ENCODE assay signal across 10 cellular contexts in the genomic region with DNA sequence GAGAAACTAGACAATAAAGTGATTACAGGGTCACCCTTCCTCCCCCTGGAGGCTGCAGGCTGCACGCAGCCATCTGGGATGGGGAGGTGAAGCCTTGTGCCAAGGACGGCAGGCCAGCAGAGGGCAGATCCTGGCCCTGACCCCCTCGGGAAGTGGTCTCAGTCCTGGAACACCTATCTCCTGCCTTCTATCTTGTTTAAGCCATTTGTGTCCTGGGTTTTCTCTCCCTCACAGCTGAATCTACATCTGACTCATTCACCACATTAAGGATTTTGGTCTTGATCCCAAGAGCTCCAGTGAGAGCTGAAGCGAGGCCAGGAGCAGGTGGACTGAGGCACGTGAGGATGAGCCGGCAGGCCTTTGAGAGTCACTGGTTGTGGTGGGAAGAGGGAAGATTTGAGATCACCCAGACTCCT. TPM values are rescaled to one million over a fixed set of nuclear protein-coding genes. Genes with fewer than 3 reads are reported as not detected.
A peak's percentile ranks its signal among the peaks of the same experiment; 100 is the strongest.
DNase-seq lines count a peak whose midpoint lies in the region; ATAC-seq and TF ChIP-seq lines count a peak whose summit lies in the region.
"Had no signal": no experiment of that assay in that cellular context is flagged by ENCODE, and none has a peak within 500 bp of the region (broad histone marks: within the 10 kb centered on the region; RNA-seq: fewer than 3 reads in every experiment).

No MANE protein-coding gene starts in this region.

- intact Hi-C loops in PC-3 (cut with micrococcal nuclease) = no loop called here

- H3K27me3 ChIP-seq in GM23338 (ENCODE audit: insufficient read depth) (no peaks in the 10 kb centered on the region), PC-3 (ENCODE audit: low read length) (no peaks in the 10 kb centered on the region)

- CTCF ChIA-PET in PC-3 (lab: Charles Lee) = interaction anchor here (0.6 kb wide), 1 partner anchor 511 kb away, joined by 3 read pairs; no protein-coding TSS in a partner anchor

- TF ChIP-seq CTCF in GM23338 (conservative IDR thresholded peaks at IDR 0.05; ENCODE audit: low read depth in 2 of 2) (peak; percentile 68 to 84), PC-3 (conservative IDR thresholded peaks at IDR 0.05; ENCODE audit: low read depth, low read length) (peak; percentile 50), fibroblast of mammary gland (conservative IDR thresholded peaks at IDR 0.05; ENCODE audit: control insufficient read depth, insufficient read depth, low read depth, low read length) (peak; percentile 17)

- H3K4me3 ChIP-seq in GM23338 (no peak overlapping the region), PC-3 (ENCODE audit: low read length) (no peak overlapping the region), fibroblast of mammary gland (ENCODE audit: control insufficient read depth, low read depth, low read length) (no peak overlapping the region)

- H3K79me2 ChIP-seq in GM23338 (replicated peaks; ENCODE audit: insufficient read depth) (no peaks in the 10 kb centered on the region), PC-3 (ENCODE audit: low read length) (no peaks in the 10 kb centered on the region)

- no peaks in the 10 kb centered on the region for H3K36me3 Mint-ChIP-seq in GM23338 (ENCODE audit: low read depth)
- H3K36me3 Mint-ChIP-seq: activated naive CD4-positive, alpha-beta T cell treated with anti-CD3 and anti-CD28 coated beads, Interleukin-2, amount 50 U/mL, for 24 hours had no signal

- H3K4me3 Mint-ChIP-seq in GM23338 = no peak overlapping the region
- H3K4me3 Mint-ChIP-seq: activated naive CD4-positive, alpha-beta T cell treated with anti-CD3 and anti-CD28 coated beads, Interleukin-2, amount 50 U/mL, for 24 hours had no signal

- H2AFZ ChIP-seq in GM23338 (no peak overlapping the region), PC-3 (ENCODE audit: low read length) (no peak overlapping the region)

- H3K9me3 Mint-ChIP-seq in GM23338 = no peaks in the 10 kb centered on the region
- H3K9me3 Mint-ChIP-seq: activated naive CD4-positive, alpha-beta T cell treated with anti-CD3 and anti-CD28 coated beads, Interleukin-2, amount 50 U/mL, for 24 hours had no signal

- H3K9me3 ChIP-seq in PC-3 (ENCODE audit: low read length) = no peaks in the 10 kb centered on the region

- H3K36me3 ChIP-seq in GM23338 (ENCODE audit: insufficient read depth) (no peaks in the 10 kb centered on the region), PC-3 (ENCODE audit: low read depth, low read length) (no peaks in the 10 kb centered on the region)

- H3K27me3 Mint-ChIP-seq in GM23338 (ENCODE audit: insufficient read depth, low read depth, poor library complexity) = peaks cover 3% of the 10 kb centered on the region
- H3K27me3 Mint-ChIP-seq: activated naive CD4-positive, alpha-beta T cell treated with anti-CD3 and anti-CD28 coated beads, Interleukin-2, amount 50 U/mL, for 24 hours had no signal

- H3K4me1 ChIP-seq in GM23338 (ENCODE audit: insufficient read depth) = no peaks in the 10 kb centered on the region
- 0 out of 2 replicates have a peak, but pooled peaks cover 3% of the 10 kb centered on the region for H3K4me1 ChIP-seq in PC-3 (ENCODE audit: insufficient read depth, low read length)

- ATAC-seq in GM23338 (peak; percentile 96), PC-3 (peak; percentile 82), HG03196 (IDR thresholded peaks at IDR 0.05; ENCODE audit: unreplicated experiment) (no peak), HG03439 (IDR thresholded peaks at IDR 0.05; ENCODE audit: unreplicated experiment) (no peak)

- peaks cover 6% of the 10 kb centered on the region for H3K4me1 Mint-ChIP-seq in GM23338

- POLR2A ChIA-PET in PC-3 (lab: Charles Lee; ENCODE audit: unreplicated experiment) = no interaction called here

- H3K4me2 ChIP-seq in GM23338 (no peak overlapping the region), PC-3 (ENCODE audit: low read length) (no peak overlapping the region)

- H4K20me1 ChIP-seq in GM23338 (replicated peaks; ENCODE audit: insufficient read depth) (no peaks in the 10 kb centered on the region), PC-3 (ENCODE audit: low read length) (no peaks in the 10 kb centered on the region)

- H3K9me2 ChIP-seq in GM23338 (ENCODE audit: insufficient read depth) (no peaks in the 10 kb centered on the region), PC-3 (replicated peaks; ENCODE audit: low read length) (no peaks in the 10 kb centered on the region)

- peak; percentile 82 for DNase-seq in GM23338 (ENCODE audit: low spot score)
- peak; percentile 64 for DNase-seq in PC-3
- peak; percentile 94 for DNase-seq in fibroblast of mammary gland (ENCODE audit: low read depth)
- DNase-seq in renal cortical epithelial cell (ENCODE audit: low read depth) = peak; percentile 35
- no peak for DNase-seq in NCI-H1092 (lab: John Stamatoyannopoulos, UW)
- no peak for DNase-seq in NCI-H2227 treated with DMSO at 0.1 percent for 48 hours (lab: John Stamatoyannopoulos, UW)
- DNase-seq: NK-92 treated with Interleukin-12 subunit alpha and Interleukin-12 subunit beta, amount 100 ng/mL, for 24 hours had no signal

- no peak overlapping the region for H3K27ac Mint-ChIP-seq in GM23338

- H3F3A ChIP-seq in GM23338 (replicated peaks; ENCODE audit: low read depth) (no peaks in the 10 kb centered on the region), PC-3 (ENCODE audit: low read length, unreplicated experiment) (no peaks in the 10 kb centered on the region)

- H3K9ac ChIP-seq in PC-3 (ENCODE audit: low read length) = no peak overlapping the region

- H3K27ac ChIP-seq in GM23338 (ENCODE audit: low read depth) (no peak overlapping the region), PC-3 (ENCODE audit: low read length) (no peak overlapping the region)

- no TSS peak for BruUV-seq in PC-3 (replicated peaks; lab: Mats Ljungman, UMichigan)

TF ChIP-seq in GM23338, 12 proteins besides CTCF, POLR2A, EP300 and RAD21:
- no peak for TF ChIP-seq STAT1 (IDR thresholded peaks at IDR 0.05; ENCODE audit: unreplicated experiment)
- TF ChIP-seq, protein P1, sequence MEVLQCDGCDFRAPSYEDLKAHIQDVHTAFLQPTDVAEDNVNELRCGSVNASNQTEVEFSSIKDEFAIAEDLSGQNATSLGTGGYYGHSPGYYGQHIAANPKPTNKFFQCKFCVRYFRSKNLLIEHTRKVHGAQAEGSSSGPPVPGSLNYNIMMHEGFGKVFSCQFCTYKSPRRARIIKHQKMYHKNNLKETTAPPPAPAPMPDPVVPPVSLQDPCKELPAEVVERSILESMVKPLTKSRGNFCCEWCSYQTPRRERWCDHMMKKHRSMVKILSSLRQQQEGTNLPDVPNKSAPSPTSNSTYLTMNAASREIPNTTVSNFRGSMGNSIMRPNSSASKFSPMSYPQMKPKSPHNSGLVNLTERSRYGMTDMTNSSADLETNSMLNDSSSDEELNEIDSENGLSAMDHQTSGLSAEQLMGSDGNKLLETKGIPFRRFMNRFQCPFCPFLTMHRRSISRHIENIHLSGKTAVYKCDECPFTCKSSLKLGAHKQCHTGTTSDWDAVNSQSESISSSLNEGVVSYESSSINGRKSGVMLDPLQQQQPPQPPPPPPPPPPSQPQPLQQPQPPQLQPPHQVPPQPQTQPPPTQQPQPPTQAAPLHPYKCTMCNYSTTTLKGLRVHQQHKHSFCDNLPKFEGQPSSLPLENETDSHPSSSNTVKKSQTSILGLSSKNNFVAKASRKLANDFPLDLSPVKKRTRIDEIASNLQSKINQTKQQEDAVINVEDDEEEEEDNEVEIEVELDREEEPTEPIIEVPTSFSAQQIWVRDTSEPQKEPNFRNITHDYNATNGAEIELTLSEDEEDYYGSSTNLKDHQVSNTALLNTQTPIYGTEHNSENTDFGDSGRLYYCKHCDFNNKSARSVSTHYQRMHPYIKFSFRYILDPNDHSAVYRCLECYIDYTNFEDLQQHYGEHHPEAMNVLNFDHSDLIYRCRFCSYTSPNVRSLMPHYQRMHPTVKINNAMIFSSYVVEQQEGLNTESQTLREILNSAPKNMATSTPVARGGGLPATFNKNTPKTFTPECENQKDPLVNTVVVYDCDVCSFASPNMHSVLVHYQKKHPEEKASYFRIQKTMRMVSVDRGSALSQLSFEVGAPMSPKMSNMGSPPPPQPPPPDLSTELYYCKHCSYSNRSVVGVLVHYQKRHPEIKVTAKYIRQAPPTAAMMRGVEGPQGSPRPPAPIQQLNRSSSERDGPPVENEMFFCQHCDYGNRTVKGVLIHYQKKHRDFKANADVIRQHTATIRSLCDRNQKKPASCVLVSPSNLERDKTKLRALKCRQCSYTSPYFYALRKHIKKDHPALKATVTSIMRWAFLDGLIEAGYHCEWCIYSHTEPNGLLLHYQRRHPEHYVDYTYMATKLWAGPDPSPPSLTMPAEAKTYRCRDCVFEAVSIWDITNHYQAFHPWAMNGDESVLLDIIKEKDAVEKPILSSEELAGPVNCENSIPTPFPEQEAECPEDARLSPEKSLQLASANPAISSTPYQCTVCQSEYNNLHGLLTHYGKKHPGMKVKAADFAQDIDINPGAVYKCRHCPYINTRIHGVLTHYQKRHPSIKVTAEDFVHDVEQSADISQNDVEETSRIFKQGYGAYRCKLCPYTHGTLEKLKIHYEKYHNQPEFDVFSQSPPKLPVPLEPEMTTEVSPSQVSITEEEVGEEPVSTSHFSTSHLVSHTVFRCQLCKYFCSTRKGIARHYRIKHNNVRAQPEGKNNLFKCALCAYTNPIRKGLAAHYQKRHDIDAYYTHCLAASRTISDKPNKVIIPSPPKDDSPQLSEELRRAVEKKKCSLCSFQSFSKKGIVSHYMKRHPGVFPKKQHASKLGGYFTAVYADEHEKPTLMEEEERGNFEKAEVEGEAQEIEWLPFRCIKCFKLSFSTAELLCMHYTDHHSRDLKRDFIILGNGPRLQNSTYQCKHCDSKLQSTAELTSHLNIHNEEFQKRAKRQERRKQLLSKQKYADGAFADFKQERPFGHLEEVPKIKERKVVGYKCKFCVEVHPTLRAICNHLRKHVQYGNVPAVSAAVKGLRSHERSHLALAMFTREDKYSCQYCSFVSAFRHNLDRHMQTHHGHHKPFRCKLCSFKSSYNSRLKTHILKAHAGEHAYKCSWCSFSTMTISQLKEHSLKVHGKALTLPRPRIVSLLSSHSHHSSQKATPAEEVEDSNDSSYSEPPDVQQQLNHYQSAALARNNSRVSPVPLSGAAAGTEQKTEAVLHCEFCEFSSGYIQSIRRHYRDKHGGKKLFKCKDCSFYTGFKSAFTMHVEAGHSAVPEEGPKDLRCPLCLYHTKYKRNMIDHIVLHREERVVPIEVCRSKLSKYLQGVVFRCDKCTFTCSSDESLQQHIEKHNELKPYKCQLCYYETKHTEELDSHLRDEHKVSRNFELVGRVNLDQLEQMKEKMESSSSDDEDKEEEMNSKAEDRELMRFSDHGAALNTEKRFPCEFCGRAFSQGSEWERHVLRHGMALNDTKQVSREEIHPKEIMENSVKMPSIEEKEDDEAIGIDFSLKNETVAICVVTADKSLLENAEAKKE (CRISPR knock-in tag; IDR thresholded peaks at IDR 0.05) = 0 out of 2 replicates have a peak, but pooled peaks have one; percentile 10
- 0 out of 2 replicates have a peak, but pooled peaks have one; percentile 26 for TF ChIP-seq CREB1 (CRISPR knock-in tag; IDR thresholded peaks at IDR 0.05; ENCODE audit: low read depth)

RNA-seq across cellular contexts. Expression of a gene that starts 16.4 kb away (rescaled TPM):
- total RNA-seq in GM23338 (2014; rRNA removed; shearing (Covaris generic)) = 7.8 and 10.3 TPM in 2 replicates
- 2.7 and 3.7 TPM in 2 replicates for polyA plus RNA-seq in GM23338 (2016; fragmentation: Nextera tagmentation; extraction: Ambion mirVana)
- total RNA-seq in PC-3 (2014; rRNA removed) (25.5 and 28.1 TPM in 2 replicates), renal cortical epithelial cell (37.9 and 61.8 TPM in 2 replicates)

Comparison
In these comparisons a context has a peak if more than half of its experiments do, and no peak if none do; other contexts are left out.
1. ATAC-seq: peak in GM23338 (single experiment) and PC-3 (single experiment); none in HG03196 (single experiment) and HG03439 (single experiment).
2. DNase-seq: peak in GM23338 (single experiment), PC-3 (single experiment), fibroblast of mammary gland (single experiment) and renal cortical epithelial cell (single experiment); none in NCI-H1092 (single experiment) and NCI-H2227 treated with DMSO at 0.1 percent for 48 hours (single experiment).
3. CTCF ChIP-seq: peak in every context shown above with its lines; median percentile 76 in GM23338; 50 in PC-3; 17 in fibroblast of mammary gland.